ENCODE assay signal across 27 cellular contexts in genomic region chr6:161598896-161599295, GRCh38.
"Had no signal": no experiment of that assay in that cellular context is flagged by ENCODE, and none has a peak within 500 bp of the region (broad histone marks: within the 10 kb centered on the region; RNA-seq: fewer than 3 reads in every experiment).

No MANE protein-coding gene starts in this region.

- H3K27ac Mint-ChIP-seq: endodermal cell; immature natural killer cell; naive B cell; natural killer cell treated with Interleukin-12 subunit alpha and Interleukin-12 subunit beta and Interleukin-15 and Interleukin-18, amount 100 ng/mL, for 72 hours; type B pancreatic cell had no signal

- H3K27ac ChIP-seq: esophagus muscularis mucosa, foreskin keratinocyte, heart right ventricle, lower lobe of right lung, neutrophil, pancreas, right atrium auricular region, stomach, thyroid gland had no signal

- H3K4me1 ChIP-seq: esophagus muscularis mucosa, heart right ventricle, lower lobe of right lung, pancreas, right atrium auricular region, stomach, thyroid gland had no signal

- H3K36me3 Mint-ChIP-seq: immature natural killer cell; naive B cell; natural killer cell treated with Interleukin-12 subunit alpha and Interleukin-12 subunit beta and Interleukin-15 and Interleukin-18, amount 100 ng/mL, for 72 hours; type B pancreatic cell had no signal

- H3K4me1 Mint-ChIP-seq: immature natural killer cell, naive B cell, neural crest cell had no signal

- H3K9me3 ChIP-seq: lower lobe of right lung, neutrophil, pancreas, thyroid gland had no signal

- H3K4me3 ChIP-seq: esophagus muscularis mucosa, heart right ventricle, lower lobe of right lung, pancreas, right atrium auricular region, smooth muscle cell, stomach, thyroid gland had no signal

- H3K4me2 ChIP-seq: smooth muscle cell had no signal

- H3K27me3 Mint-ChIP-seq: naive B cell, type B pancreatic cell had no signal

- H3K27me3 ChIP-seq: esophagus muscularis mucosa, foreskin keratinocyte, heart right ventricle, neutrophil, right atrium auricular region, stomach, thyroid gland had no signal

- H3K9me3 Mint-ChIP-seq: immature natural killer cell; natural killer cell treated with Interleukin-12 subunit alpha and Interleukin-12 subunit beta and Interleukin-15 and Interleukin-18, amount 100 ng/mL, for 72 hours; type B pancreatic cell had no signal

- ATAC-seq: foreskin keratinocyte; heart right ventricle; left ventricle myocardium superior; lower lobe of right lung; natural killer cell treated with Interleukin-12 subunit alpha and Interleukin-12 subunit beta and Interleukin-15 and Interleukin-18, amount 100 ng/mL, for 72 hours; pancreas; sciatic nerve had no signal

- H3K4me3 Mint-ChIP-seq: endodermal cell; immature natural killer cell; naive B cell; natural killer cell treated with Interleukin-12 subunit alpha and Interleukin-12 subunit beta and Interleukin-15 and Interleukin-18, amount 100 ng/mL, for 72 hours; neural crest cell; type B pancreatic cell had no signal

- DNase-seq: cortex of kidney; effector CD8-positive, alpha-beta T cell; endodermal cell; foreskin keratinocyte; glutamatergic neuron; heart right ventricle; hippocampal formation; immature natural killer cell; left ventricle myocardium superior; lower lobe of right lung; naive B cell; pancreas; stimulated activated CD4-positive, alpha-beta T cell treated with anti-CD3 and anti-CD28 coated beads, Interleukin-12 subunit alpha, Interleukin-12 subunit beta, amount 100 ng/mL, for 4 hours; stimulated activated CD4-positive, alpha-beta T cell treated with anti-CD3 and anti-CD28 coated beads, Interleukin-1b, Interleukin-23, amount 100 ng/mL, for 48 hours; stimulated activated CD4-positive, alpha-beta T cell treated with anti-CD3 and anti-CD28 coated beads, Interleukin-4, amount 100 ng/mL, for 1 hour; stimulated activated CD8-positive, alpha-beta memory T cell treated with anti-CD3 and anti-CD28 coated beads, Interleukin-4, amount 100 ng/mL, for 48 hours; stimulated activated naive CD4-positive, alpha-beta T cell; stomach; thyroid gland had no signal

- H3K36me3 ChIP-seq: heart right ventricle, lower lobe of right lung, neutrophil, pancreas, right atrium auricular region, stomach, thyroid gland had no signal
